ENCODE assay signal across 27 cellular contexts in genomic region chr9:81477669-81478068, GRCh38.
"Had no signal": no experiment of that assay in that cellular context is flagged by ENCODE, and none has a peak within 500 bp of the region (broad histone marks: within the 10 kb centered on the region; RNA-seq: fewer than 3 reads in every experiment).

No MANE protein-coding gene starts in this region.

- DNase-seq: activated CD4-positive, alpha-beta T cell treated with anti-CD3 and anti-CD28 coated beads, Interleukin-2, amount 10 ng/mL, durations not matched to agents 24 days and 14 days; activated CD8-positive, alpha-beta T cell treated with anti-CD3 and anti-CD28 coated beads for 36 hours; activated gamma-delta T cell; activated naive CD4-positive, alpha-beta T cell treated with anti-CD3 and anti-CD28 coated beads, Interleukin-2, amount 50 U/mL, for 16 hours; activated naive CD8-positive, alpha-beta T cell treated with anti-CD3 and anti-CD28 coated beads, Interleukin-2, amount 50 U/mL, for 24 hours; aorta; effector CD4-positive, alpha-beta T cell; erythroblast; heart right ventricle; islet precursor cell; left cardiac atrium; naive B cell; occipital lobe; right lobe of liver; stimulated activated CD4-positive, alpha-beta T cell treated with anti-CD3 and anti-CD28 coated beads, Interleukin-2, amount 100 ng/mL, for 24 hours; stomach; trophoblast cell; uterus had no signal

- H3K4me3 ChIP-seq: heart right ventricle, right lobe of liver, skin epidermis, stomach, uterus had no signal

- H3K27me3 ChIP-seq: heart right ventricle, right lobe of liver, stomach, uterus had no signal

- H3K27ac ChIP-seq: heart right ventricle, right lobe of liver, skin epidermis, stomach, uterus, VCaP had no signal

- H3K4me3 Mint-ChIP-seq: activated CD4-positive, alpha-beta T cell treated with anti-CD3 and anti-CD28 coated beads, Interleukin-2, amount 10 ng/mL, durations not matched to agents 24 days and 14 days; activated CD8-positive, alpha-beta T cell treated with anti-CD3 and anti-CD28 coated beads for 36 hours; activated naive CD8-positive, alpha-beta T cell treated with anti-CD3 and anti-CD28 coated beads, Interleukin-2, amount 50 U/mL, for 24 hours; activated T-helper 1 cell treated with anti-CD3 and anti-CD28 coated beads, Interleukin-12 subunit alpha, Interleukin-12 subunit beta, Interleukin-2, Interleukin-4 antibody, amounts not matched to agents 30 ng/mL and 10 ng/mL and 1 ng/mL, durations not matched to agents 14 hours and 24 hours and 36 hours; brain; dendritic cell treated with granulocyte-macrophage colony-stimulating factor and Interleukin-4, amounts not matched to agents 40 ng/mL and 50 ng/mL, for 4 days; memory B cell; naive B cell; neural crest cell; stimulated activated memory B cell treated with anti-CD40 and anti-IgM and Interleukin-4, amounts not matched to agents 10 μg/mL and 1 μg/mL and 100 μg/mL, for 72 hours had no signal

- H3K36me3 ChIP-seq: heart right ventricle, right lobe of liver, stomach, uterus had no signal

- H3K36me3 Mint-ChIP-seq: memory B cell; stimulated activated memory B cell treated with anti-CD40 and anti-IgM and Interleukin-4, amounts not matched to agents 10 μg/mL and 1 μg/mL and 100 μg/mL, for 72 hours had no signal

- H3K27me3 Mint-ChIP-seq: activated CD4-positive, alpha-beta T cell treated with anti-CD3 and anti-CD28 coated beads, Interleukin-2, amount 10 ng/mL, durations not matched to agents 24 days and 14 days; activated CD8-positive, alpha-beta T cell treated with anti-CD3 and anti-CD28 coated beads for 36 hours; activated naive CD8-positive, alpha-beta T cell treated with anti-CD3 and anti-CD28 coated beads, Interleukin-2, amount 50 U/mL, for 24 hours; dendritic cell treated with granulocyte-macrophage colony-stimulating factor and Interleukin-4, amounts not matched to agents 40 ng/mL and 50 ng/mL, for 4 days; naive B cell; stimulated activated memory B cell treated with anti-CD40 and anti-IgM and Interleukin-4, amounts not matched to agents 10 μg/mL and 1 μg/mL and 100 μg/mL, for 72 hours had no signal

- H3K27ac Mint-ChIP-seq: activated CD4-positive, alpha-beta T cell treated with anti-CD3 and anti-CD28 coated beads, Interleukin-2, amount 10 ng/mL, durations not matched to agents 24 days and 14 days; activated CD8-positive, alpha-beta T cell treated with anti-CD3 and anti-CD28 coated beads for 36 hours; activated naive CD8-positive, alpha-beta T cell treated with anti-CD3 and anti-CD28 coated beads, Interleukin-2, amount 50 U/mL, for 24 hours; activated T-helper 1 cell treated with anti-CD3 and anti-CD28 coated beads, Interleukin-12 subunit alpha, Interleukin-12 subunit beta, Interleukin-2, Interleukin-4 antibody, amounts not matched to agents 30 ng/mL and 10 ng/mL and 1 ng/mL, durations not matched to agents 14 hours and 24 hours and 36 hours; dendritic cell treated with granulocyte-macrophage colony-stimulating factor and Interleukin-4, amounts not matched to agents 40 ng/mL and 50 ng/mL, for 4 days; memory B cell; naive B cell; stimulated activated memory B cell treated with anti-CD40 and anti-IgM and Interleukin-4, amounts not matched to agents 10 μg/mL and 1 μg/mL and 100 μg/mL, for 72 hours had no signal

- H3K9me3 Mint-ChIP-seq: dendritic cell treated with granulocyte-macrophage colony-stimulating factor and Interleukin-4, amounts not matched to agents 40 ng/mL and 50 ng/mL, for 4 days had no signal

- H3K4me1 ChIP-seq: right lobe of liver, uterus had no signal

- H3K9me3 ChIP-seq: right lobe of liver, stomach, uterus had no signal

- H3K4me1 Mint-ChIP-seq: activated CD4-positive, alpha-beta T cell treated with anti-CD3 and anti-CD28 coated beads, Interleukin-2, amount 10 ng/mL, durations not matched to agents 24 days and 14 days; activated naive CD8-positive, alpha-beta T cell treated with anti-CD3 and anti-CD28 coated beads, Interleukin-2, amount 50 U/mL, for 24 hours; memory B cell; naive B cell; stimulated activated memory B cell treated with anti-CD40 and anti-IgM and Interleukin-4, amounts not matched to agents 10 μg/mL and 1 μg/mL and 100 μg/mL, for 72 hours had no signal

- ATAC-seq: activated CD4-positive, CD25-positive, alpha-beta regulatory T cell treated with anti-CD3 and anti-CD28 coated beads, Interleukin-2, amount 50 U/mL, for 24 hours; activated CD8-positive, alpha-beta T cell treated with anti-CD3 and anti-CD28 coated beads for 36 hours; activated naive CD8-positive, alpha-beta T cell treated with anti-CD3 and anti-CD28 coated beads, Interleukin-2, amount 50 U/mL, for 24 hours; heart right ventricle; left cardiac atrium; right lobe of liver; stimulated activated memory B cell treated with anti-CD40 and anti-IgM and Interleukin-4, amounts not matched to agents 10 μg/mL and 1 μg/mL and 100 μg/mL, for 72 hours had no signal
